ENCODE assay signal across 21 cellular contexts in genomic region chr7:42069625-42070024, GRCh38.
A peak's percentile ranks its signal among the peaks of the same experiment; 100 is the strongest.
DNase-seq lines count a peak whose midpoint lies in the region; ATAC-seq and TF ChIP-seq lines count a peak whose summit lies in the region.
"Had no signal": no experiment of that assay in that cellular context is flagged by ENCODE, and none has a peak within 500 bp of the region (broad histone marks: within the 10 kb centered on the region; RNA-seq: fewer than 3 reads in every experiment).

No MANE protein-coding gene starts in this region.

- H3K27ac ChIP-seq in VCaP (peak overlapping the region; percentile 38; the same call in 1 of the 2 replicates), endodermal cell (ENCODE audit: low read depth, low read length) (peak overlapping the region; percentile 96), neural progenitor cell (peak overlapping the region; percentile 93)
- H3K27ac ChIP-seq: BLaER1 treated with 17β-estradiol and CSF1 and Interleukin-3, amounts not matched to agents 10 nM and 100 nM; HL-60; KMS-11; SJSA1 had no signal

- peaks cover 98% of the 10 kb centered on the region for H4K20me1 ChIP-seq in neural progenitor cell (ENCODE audit: low read depth)
- H4K20me1 ChIP-seq: BLaER1 treated with 17β-estradiol and CSF1 and Interleukin-3, amounts not matched to agents 10 nM and 100 nM had no signal

- no peak overlapping the region for H3K4me3 ChIP-seq in endodermal cell (ENCODE audit: low read length)
- H3K4me3 ChIP-seq in neural progenitor cell = peak overlapping the region; percentile 28
- H3K4me3 ChIP-seq: BLaER1 treated with 17β-estradiol and CSF1 and Interleukin-3, amounts not matched to agents 10 nM and 100 nM; SJSA1 had no signal

- TF ChIP-seq CTCF in VCaP (conservative IDR thresholded peaks at IDR 0.05) (no peak), endodermal cell (conservative IDR thresholded peaks at IDR 0.05) (no peak), neural progenitor cell (IDR thresholded peaks at IDR 0.05) (no peak), omental fat pad (IDR thresholded peaks at IDR 0.05) (no peak)

- intact Hi-C loops in cardiac septum (cut with DNase I) = no loop called here

- H3K4me1 Mint-ChIP-seq in endodermal cell (peaks cover 33% of the 10 kb centered on the region), neural progenitor cell (peaks cover 94% of the 10 kb centered on the region)
- H3K4me1 Mint-ChIP-seq: CD4-positive, alpha-beta memory T cell had no signal

- H3K9me3 Mint-ChIP-seq in endodermal cell (no peaks in the 10 kb centered on the region), neural progenitor cell (no peaks in the 10 kb centered on the region)
- H3K9me3 Mint-ChIP-seq: CD4-positive, alpha-beta memory T cell had no signal

- H3K4me1 ChIP-seq in endodermal cell (ENCODE audit: control insufficient read depth, insufficient read depth, low read length) (peaks cover 2% of the 10 kb centered on the region), neural progenitor cell (peaks cover 95% of the 10 kb centered on the region)

- no peaks in the 10 kb centered on the region for H3K36me3 Mint-ChIP-seq in endodermal cell (ENCODE audit: low read depth)
- peaks cover 8% of the 10 kb centered on the region for H3K36me3 Mint-ChIP-seq in neural progenitor cell
- H3K36me3 Mint-ChIP-seq: CD4-positive, alpha-beta memory T cell had no signal

- H3K27me3 ChIP-seq in endodermal cell (ENCODE audit: control insufficient read depth, insufficient read depth, low read length, poor library complexity, severe bottlenecking) = no peaks in the 10 kb centered on the region
- no peaks in the 10 kb centered on the region for H3K27me3 ChIP-seq in neural progenitor cell
- H3K27me3 ChIP-seq: BLaER1 treated with 17β-estradiol and CSF1 and Interleukin-3, amounts not matched to agents 10 nM and 100 nM; SJSA1 had no signal

- H3K4me3 Mint-ChIP-seq in endodermal cell (no peak overlapping the region), neural progenitor cell (peak overlapping the region; percentile 77)
- H3K4me3 Mint-ChIP-seq: CD4-positive, alpha-beta memory T cell had no signal

- no peak overlapping the region for H3K27ac Mint-ChIP-seq in endodermal cell
- H3K27ac Mint-ChIP-seq in neural progenitor cell = peak overlapping the region; percentile 99
- H3K27ac Mint-ChIP-seq: CD4-positive, alpha-beta memory T cell had no signal

- peak; percentile 9 for DNase-seq in HCEC 1CT
- DNase-seq in endodermal cell = no peak
- no peak for DNase-seq in neural progenitor cell (ENCODE audit: low spot score)
- no peak for DNase-seq in cardiac septum (ENCODE audit: low spot score)
- no peak for DNase-seq in KG1 (lab: John Stamatoyannopoulos, UW)
- no peak for DNase-seq in omental fat pad (ENCODE audit: low spot score)
- DNase-seq: ACHN; CD4-positive, alpha-beta memory T cell; MV-4-11; NCI-H1694; NCI-H2081; NCI-H2171; NCI-H446; NCI-H526 had no signal

- no peaks in the 10 kb centered on the region for H3K9me3 ChIP-seq in endodermal cell (ENCODE audit: control insufficient read depth, low read length)
- H3K9me3 ChIP-seq in neural progenitor cell (ENCODE audit: low read depth) = no peaks in the 10 kb centered on the region
- H3K9me3 ChIP-seq: BLaER1 treated with 17β-estradiol and CSF1 and Interleukin-3, amounts not matched to agents 10 nM and 100 nM; SJSA1 had no signal

- peak overlapping the region; percentile 72 for H3K4me2 ChIP-seq in neural progenitor cell
- H3K4me2 ChIP-seq: KMS-11 had no signal

- WGBS in endodermal cell (ENCODE audit: insufficient coverage in 1 of 2, insufficient read length in 1 of 2), 2 experiments = 67 to 75% methylated on average over 1 to 2 of the region's 2 CpGs

- H3K27me3 Mint-ChIP-seq in endodermal cell (ENCODE audit: insufficient read depth) = peaks cover 13% of the 10 kb centered on the region
- peaks cover 2% of the 10 kb centered on the region for H3K27me3 Mint-ChIP-seq in neural progenitor cell (ENCODE audit: insufficient read depth, low read depth)

- ATAC-seq in HG03025 (IDR thresholded peaks at IDR 0.05; ENCODE audit: low FRiP score, unreplicated experiment) (no peak), omental fat pad (ENCODE audit: low FRiP score) (no peak)
- ATAC-seq: Right ventricle myocardium inferior had no signal

- peaks cover 88% of the 10 kb centered on the region for H3K79me2 ChIP-seq in neural progenitor cell (ENCODE audit: low read depth)

- H2AFZ ChIP-seq in neural progenitor cell (replicated peaks) = no peak overlapping the region

- H3F3A ChIP-seq in neural progenitor cell (ENCODE audit: low read depth) = peaks cover 69% of the 10 kb centered on the region

- H3K36me3 ChIP-seq in endodermal cell (ENCODE audit: control insufficient read depth, insufficient read depth, low read length) (no peaks in the 10 kb centered on the region), neural progenitor cell (no peaks in the 10 kb centered on the region)
- H3K36me3 ChIP-seq: SJSA1 had no signal

- H3K9ac ChIP-seq in endodermal cell (ENCODE audit: extremely low read depth, low read length, poor library complexity, severe bottlenecking) (no peak overlapping the region), neural progenitor cell (no peak overlapping the region)
- H3K9ac ChIP-seq: BLaER1 treated with 17β-estradiol and CSF1 and Interleukin-3, amounts not matched to agents 10 nM and 100 nM; KMS-11 had no signal

Comparison
In these comparisons a context has a peak if more than half of its experiments do, and no peak if none do; other contexts are left out.
1. H3K27ac ChIP-seq: peak in every context shown above with its lines; median percentile 96 in endodermal cell; 93 in neural progenitor cell; 38 in VCaP.